In genomic region chr1:30599721-30600120, GRCh38 we compare ENCODE assay signal across 21 cellular contexts.
DNase-seq lines count a peak whose midpoint lies in the region; ATAC-seq, FAIRE-seq and TF ChIP-seq lines count a peak whose summit lies in the region.
"Had no signal": no experiment of that assay in that cellular context is flagged by ENCODE, and none has a peak within 500 bp of the region (broad histone marks: within the 10 kb centered on the region; RNA-seq: fewer than 3 reads in every experiment).

No MANE protein-coding gene starts in this region.

- H3K9me3 ChIP-seq in K562 (replicated peaks; ENCODE audit: control insufficient read depth, insufficient read depth, low read depth, low read length) (no peaks in the 10 kb centered on the region), right atrium auricular region (no peaks in the 10 kb centered on the region), sigmoid colon (no peaks in the 10 kb centered on the region)
- H3K9me3 ChIP-seq: BE2C had no signal

- no peaks in the 10 kb centered on the region for H3K9me1 ChIP-seq in K562 (ENCODE audit: control insufficient read depth, insufficient read depth, low read length)

- no peak for TF ChIP-seq RAD21 in K562 (CRISPR knock-in tag; conservative IDR thresholded peaks at IDR 0.05 in 1 of 2, IDR thresholded peaks at IDR 0.05 in 1 of 2)

- no peaks in the 10 kb centered on the region for H4K20me1 ChIP-seq in K562 (replicated peaks; ENCODE audit: control insufficient read depth, insufficient read depth, low read length)

- H3K4me2 ChIP-seq in K562 (ENCODE audit: insufficient read depth, low read length) = no peak overlapping the region

- ATAC-seq in K562 (no peak), GM18511 (IDR thresholded peaks at IDR 0.05; ENCODE audit: unreplicated experiment) (no peak), GM21529 (IDR thresholded peaks at IDR 0.05; ENCODE audit: unreplicated experiment) (no peak)
- ATAC-seq: CD8-positive, alpha-beta T cell; PC-3 had no signal

- H2AFZ ChIP-seq in K562 (ENCODE audit: low read depth, low read length) = no peak overlapping the region

- whole genome bisulfite sequencing in K562 (ENCODE audit: insufficient coverage, low coverage, missing lambda C conversion rate) = 0% methylated on average over 5 of the region's 5 CpGs
- 79 to 83% methylated on average over 5 of the region's 5 CpGs for WGBS in sigmoid colon, 2 donors

- no peak for TF ChIP-seq CTCF in K562 (IDR thresholded peaks at IDR 0.05 in 2 of 3, conservative IDR thresholded peaks at IDR 0.05 in 1 of 3; ENCODE audit: insufficient read depth in 2 of 3, low read depth in 1 of 3, low read length in 3 of 3)
- no peak for TF ChIP-seq CTCF in right atrium auricular region (IDR thresholded peaks at IDR 0.05)
- TF ChIP-seq CTCF in sigmoid colon (IDR thresholded peaks at IDR 0.05) = no peak

- no peaks in the 10 kb centered on the region for H3K79me2 ChIP-seq in K562 (ENCODE audit: control insufficient read depth, insufficient read depth, low read length)

- no TSS peak for BruUV-seq in K562 (replicated peaks; lab: Mats Ljungman, UMichigan)

- intact Hi-C loops in K562 (cut with micrococcal nuclease) = no loop called here
- intact Hi-C loops in sigmoid colon (cut with DNase I) = no loop called here

- DNase-seq in DMS153 treated with DMSO at 0.1 percent for 48 hours (lab: John Stamatoyannopoulos, UW; ENCODE audit: unreplicated experiment) (peak; percentile 37), K562 (ENCODE audit: extremely low read depth in 1 of 4, low spot score in 3 of 4) (no peak), right atrium auricular region (ENCODE audit: low spot score) (peak; percentile 28), sigmoid colon (peak; percentile 73), NCI-H1092 treated with DMSO at 0.1 percent for 48 hours (lab: John Stamatoyannopoulos, UW) (no peak)
- DNase-seq: BE2C; CD8-positive, alpha-beta T cell; DND-41; H7; IMR-90; Kasumi-1; MM.1S; NCI-H1105; NCI-H1694; NCI-H446 treated with DMSO at 0.1 percent for 48 hours; PC-3 had no signal

- H3K9ac ChIP-seq in K562 (ENCODE audit: insufficient read depth in 1 of 2, low read depth in 2 of 2, low read length in 2 of 2) = no peak overlapping the region

- POLR2A ChIA-PET in K562 (lab: Yijun Ruan, JAX) = no interaction called here

- FAIRE-seq in K562 (lab: Jason Lieb, UNC) = peak; percentile 6
- FAIRE-seq: G401.6, GM12891 had no signal

- CTCF ChIA-PET in K562 (lab: Yijun Ruan, JAX; ENCODE audit: low intra/inter-chr PET ratio) = no interaction called here

- H3K27me3 ChIP-seq in K562 (ENCODE audit: control insufficient read depth in 2 of 2, insufficient read depth in 2 of 2, low read length in 2 of 2) (peaks cover 0 to 17% of the 10 kb centered on the region in 2 experiments; a peak in 1 of 5 replicates), right atrium auricular region (no peaks in the 10 kb centered on the region), sigmoid colon (peaks cover 0 to 24% (median 0%) of the 10 kb centered on the region in 3 donors)
- H3K27me3 ChIP-seq: BE2C had no signal

- 0 out of 5 replicates have a peak, but pooled peaks cover 0 to 4% of the 10 kb centered on the region in 2 experiments for H3K4me1 ChIP-seq in K562 (replicated peaks in 1 of 2; ENCODE audit: control insufficient read depth in 2 of 2, insufficient read depth in 2 of 2, low read length in 2 of 2)
- no peaks in the 10 kb centered on the region for H3K4me1 ChIP-seq in right atrium auricular region
- H3K4me1 ChIP-seq in sigmoid colon = no peaks in the 10 kb centered on the region
- H3K4me1 ChIP-seq: BE2C had no signal

- H3K36me3 ChIP-seq in K562 (ENCODE audit: control insufficient read depth, insufficient read depth, low read length) = no peaks in the 10 kb centered on the region
- no peaks in the 10 kb centered on the region for H3K36me3 ChIP-seq in right atrium auricular region
- H3K36me3 ChIP-seq in sigmoid colon = no peaks in the 10 kb centered on the region
- H3K36me3 ChIP-seq: BE2C had no signal

- no peak for TF ChIP-seq EP300 in K562 (IDR thresholded peaks at IDR 0.05; ENCODE audit: low read length)
- no peak for TF ChIP-seq EP300 in sigmoid colon (IDR thresholded peaks at IDR 0.05)

- TF ChIP-seq POLR2A in K562 (conservative IDR thresholded peaks at IDR 0.05) (no peak), sigmoid colon (IDR thresholded peaks at IDR 0.05) (no peak)

- H3K27ac ChIP-seq in K562 (ENCODE audit: extremely low read depth, low read depth, low read length) (no peak overlapping the region), right atrium auricular region (no peak overlapping the region), sigmoid colon (no peak overlapping the region)
- H3K27ac ChIP-seq: RWPE1 had no signal

- in situ Hi-C loops in K562 (cut with MboI) = no loop called here

- no peak overlapping the region for H3K4me3 ChIP-seq in K562
- no peak overlapping the region for H3K4me3 ChIP-seq in right atrium auricular region
- no peak overlapping the region for H3K4me3 ChIP-seq in sigmoid colon

TF ChIP-seq in K562, 482 proteins besides CTCF, POLR2A, EP300 and RAD21:
- TF ChIP-seq HOXB6 (CRISPR knock-in tag; IDR thresholded peaks at IDR 0.05; ENCODE audit: borderline replicate concordance) (no peak), CBX8 (IDR thresholded peaks at IDR 0.05; ENCODE audit: borderline replicate concordance, extremely low read depth, low read depth, low read length, poor library complexity, severe bottlenecking) (no peak), ZFPM2 (CRISPR knock-in tag; IDR thresholded peaks at IDR 0.05) (no peak), ZNF134 (CRISPR knock-in tag; conservative IDR thresholded peaks at IDR 0.05) (no peak), XRCC5 (IDR thresholded peaks at IDR 0.05; ENCODE audit: low read depth, low read length) (no peak), GABPA (tag; conservative IDR thresholded peaks at IDR 0.05; ENCODE audit: low read depth) (no peak), GTF2B (IDR thresholded peaks at IDR 0.05; ENCODE audit: extremely low read depth, insufficient read length) (no peak), ZNF699 (CRISPR knock-in tag; IDR thresholded peaks at IDR 0.05; ENCODE audit: insufficient replicate concordance) (no peak), ZBTB7A (IDR thresholded peaks at IDR 0.05; ENCODE audit: borderline replicate concordance, control insufficient read depth, low read depth, low read length) (no peak), SMAD1 (IDR thresholded peaks at IDR 0.05; ENCODE audit: low read depth, low read length, partially characterized antibody) (no peak), RAD51 (IDR thresholded peaks at IDR 0.05; ENCODE audit: borderline replicate concordance, low read depth) (no peak), MLX (CRISPR knock-in tag; conservative IDR thresholded peaks at IDR 0.05) (no peak), ZNF324 (CRISPR knock-in tag; IDR thresholded peaks at IDR 0.05) (no peak), CBX1 (IDR thresholded peaks at IDR 0.05; ENCODE audit: low read depth) (no peak)
- TF ChIP-seq, protein P1, sequence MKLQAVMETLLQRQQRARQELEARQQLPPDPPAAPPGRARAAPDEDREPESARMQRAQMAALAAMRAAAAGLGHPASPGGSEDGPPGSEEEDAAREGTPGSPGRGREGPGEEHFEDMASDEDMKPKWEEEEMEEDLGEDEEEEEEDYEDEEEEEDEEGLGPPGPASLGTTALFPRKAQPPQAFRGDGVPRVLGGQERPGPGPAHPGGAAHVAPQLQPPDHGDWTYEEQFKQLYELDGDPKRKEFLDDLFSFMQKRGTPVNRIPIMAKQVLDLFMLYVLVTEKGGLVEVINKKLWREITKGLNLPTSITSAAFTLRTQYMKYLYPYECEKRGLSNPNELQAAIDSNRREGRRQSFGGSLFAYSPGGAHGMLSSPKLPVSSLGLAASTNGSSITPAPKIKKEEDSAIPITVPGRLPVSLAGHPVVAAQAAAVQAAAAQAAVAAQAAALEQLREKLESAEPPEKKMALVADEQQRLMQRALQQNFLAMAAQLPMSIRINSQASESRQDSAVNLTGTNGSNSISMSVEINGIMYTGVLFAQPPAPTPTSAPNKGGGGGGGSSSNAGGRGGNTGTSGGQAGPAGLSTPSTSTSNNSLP (IDR thresholded peaks at IDR 0.05; ENCODE audit: borderline replicate concordance, low read depth, low read length) = no peak

Comparison
In these comparisons a context has a peak if more than half of its experiments do, and no peak if none do; other contexts are left out.
1. DNase-seq: peak in DMS153 treated with DMSO at 0.1 percent for 48 hours (single experiment), right atrium auricular region (single experiment) and sigmoid colon (single experiment); none in K562 (0 of 4) and NCI-H1092 treated with DMSO at 0.1 percent for 48 hours (single experiment).